In the genomic region with DNA sequence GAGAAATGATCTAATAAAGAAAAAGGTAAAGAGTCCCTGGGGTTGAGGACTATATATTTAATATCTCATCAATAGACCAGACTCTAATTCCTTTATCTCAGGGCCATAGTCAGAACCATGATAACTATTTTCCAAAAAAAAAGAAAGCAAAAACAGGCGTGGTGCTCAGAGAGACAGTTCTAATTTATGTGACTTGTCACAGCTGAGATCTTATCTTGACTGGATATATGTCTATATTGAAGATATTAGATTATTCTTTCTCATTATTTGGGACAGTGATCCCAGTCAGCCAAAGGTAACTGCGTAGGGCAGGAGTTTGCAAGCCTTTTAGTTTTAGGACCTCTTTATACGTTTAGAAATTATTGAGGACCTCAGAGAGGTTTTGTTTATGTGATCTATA, we compare ENCODE assay signal across 26 cellular contexts.
"Had no signal": no experiment of that assay in that cellular context is flagged by ENCODE, and none has a peak within 500 bp of the region (broad histone marks: within the 10 kb centered on the region; RNA-seq: fewer than 3 reads in every experiment).

No MANE protein-coding gene starts in this region.

- ATAC-seq: effector memory CD8-positive, alpha-beta T cell; esophagus mucosa; gastrocnemius medialis; heart right ventricle; left cardiac atrium; left lung; left ventricle myocardium superior; lower lobe of right lung; naive thymus-derived CD4-positive, alpha-beta T cell had no signal

- H3K27ac ChIP-seq: colonic mucosa, epithelial cell of prostate, esophagus squamous epithelium, gastrocnemius medialis, heart right ventricle, left lung, lower lobe of right lung had no signal

- H3K36me3 ChIP-seq: colonic mucosa, gastrocnemius medialis, lower lobe of right lung had no signal

- DNase-seq: colonic mucosa; cortex of kidney; effector CD8-positive, alpha-beta T cell; effector memory CD8-positive, alpha-beta T cell; endodermal cell; erythroblast; esophagus squamous epithelium; foreskin fibroblast; foreskin melanocyte; gastrocnemius medialis; glutamatergic neuron; head of caudate nucleus; heart right ventricle; hippocampal formation; left cardiac atrium; left lung; left ventricle myocardium superior; lower lobe of right lung; mesenchymal stem cell; midbrain; naive thymus-derived CD4-positive, alpha-beta T cell had no signal

- H3K4me1 ChIP-seq: colonic mucosa, esophagus squamous epithelium, left lung, lower lobe of right lung had no signal

- H3K4me3 ChIP-seq: colonic mucosa, esophagus squamous epithelium, gastrocnemius medialis, heart right ventricle, left lung, lower lobe of right lung had no signal

- H3K9me3 ChIP-seq: colonic mucosa, esophagus squamous epithelium, gastrocnemius medialis, heart right ventricle, left lung, lower lobe of right lung had no signal

- FAIRE-seq: endometrium, islet of Langerhans, keratinocyte had no signal

- H3K27me3 ChIP-seq: colonic mucosa, esophagus squamous epithelium, gastrocnemius medialis, heart right ventricle, left lung had no signal
